Comparison of ENCODE assay signal across 12 cellular contexts in the genomic region with DNA sequence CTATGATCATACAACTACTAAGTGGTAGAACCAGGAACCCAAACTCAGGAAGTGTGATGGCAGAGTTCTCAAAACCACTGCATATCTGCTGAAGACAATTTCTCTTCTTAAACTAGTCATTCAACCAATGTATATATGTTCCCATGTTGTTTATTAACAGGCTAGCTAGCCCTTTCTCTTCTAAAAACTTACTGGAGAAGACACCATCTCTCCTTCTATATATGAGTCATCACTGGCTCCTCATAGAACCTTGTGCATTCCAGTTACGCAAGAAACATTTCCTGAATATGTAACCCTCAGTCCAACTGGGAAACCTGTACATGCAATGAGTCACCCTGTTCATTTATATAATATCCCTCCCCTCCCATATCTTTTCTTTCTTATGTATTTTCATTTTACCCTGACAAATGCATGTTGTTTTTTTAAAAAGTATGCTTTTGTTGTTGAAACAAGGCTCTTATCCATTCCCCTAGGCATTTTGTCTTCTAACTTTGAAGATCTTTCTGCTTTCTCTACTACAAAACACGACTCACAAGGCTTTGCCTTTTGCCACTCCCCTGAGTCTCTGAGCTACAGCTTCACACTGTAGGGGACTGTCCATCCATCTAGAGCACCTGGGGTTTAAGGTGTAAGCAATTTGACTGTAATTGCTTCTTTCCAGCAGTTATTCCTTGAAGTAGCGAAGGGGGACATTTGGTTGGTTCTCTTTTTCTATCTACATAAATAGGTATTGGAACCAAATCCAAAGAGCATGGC.
DNase-seq lines count a peak whose midpoint lies in the region; ATAC-seq and TF ChIP-seq lines count a peak whose summit lies in the region.
"Had no signal": no experiment of that assay in that cellular context is flagged by ENCODE, and none has a peak within 500 bp of the region (broad histone marks: within the 10 kb centered on the region; RNA-seq: fewer than 3 reads in every experiment).

No MANE protein-coding gene starts in this region.

- no peak for TF ChIP-seq CTCF in MCF 10A (IDR thresholded peaks at IDR 0.05; ENCODE audit: unreplicated experiment)
- no peak for TF ChIP-seq CTCF in breast epithelium (IDR thresholded peaks at IDR 0.05)
- TF ChIP-seq CTCF in epithelial cell of esophagus (IDR thresholded peaks at IDR 0.05; ENCODE audit: insufficient read depth, low read depth, low read length, missing control alignments) = no peak
- no peak for TF ChIP-seq CTCF in upper lobe of right lung (IDR thresholded peaks at IDR 0.05)

- peaks cover 8% of the 10 kb centered on the region for H3K4me1 Mint-ChIP-seq in MCF 10A (ENCODE audit: insufficient read depth, unreplicated experiment)

- H3K27me3 Mint-ChIP-seq in MCF 10A (ENCODE audit: insufficient read depth, unreplicated experiment) = peaks cover 61% of the 10 kb centered on the region

- no peaks in the 10 kb centered on the region for H3K36me3 Mint-ChIP-seq in MCF 10A (ENCODE audit: insufficient read depth, unreplicated experiment)

- no peaks in the 10 kb centered on the region for H3K9me3 Mint-ChIP-seq in MCF 10A (ENCODE audit: unreplicated experiment)

- H3K36me3 ChIP-seq in breast epithelium (no peaks in the 10 kb centered on the region), upper lobe of right lung (no peaks in the 10 kb centered on the region)
- H3K36me3 ChIP-seq: BLaER1, ovary, upper lobe of left lung had no signal

- no peaks in the 10 kb centered on the region for H3K4me1 ChIP-seq in breast epithelium
- no peaks in the 10 kb centered on the region for H3K4me1 ChIP-seq in upper lobe of right lung
- H3K4me1 ChIP-seq: BLaER1, upper lobe of left lung had no signal

- peak; percentile 81 for ATAC-seq in upper lobe of right lung

- H3K4me3 ChIP-seq in breast epithelium = no peak overlapping the region
- no peak overlapping the region for H3K4me3 ChIP-seq in epithelial cell of esophagus (ENCODE audit: low read length)
- H3K4me3 ChIP-seq in upper lobe of right lung = no peak overlapping the region
- H3K4me3 ChIP-seq: BLaER1, ovary, upper lobe of left lung had no signal

- H3K27ac Mint-ChIP-seq in MCF 10A (ENCODE audit: low read depth, unreplicated experiment) = no peak overlapping the region

- CTCF ChIA-PET in MCF 10A (lab: Yijun Ruan, JAX) = interaction anchor here (0.6 to 4.1 kb wide), 7 partner anchors 22 to 1929 kb away, joined by 3 to 17 read pairs (median 3); no protein-coding TSS in a partner anchor

- no peaks in the 10 kb centered on the region for H3K9me3 ChIP-seq in breast epithelium
- no peaks in the 10 kb centered on the region for H3K9me3 ChIP-seq in upper lobe of right lung
- H3K9me3 ChIP-seq: BLaER1, ovary, upper lobe of left lung had no signal

- intact Hi-C loops in MCF 10A (cut with micrococcal nuclease) = loop anchor here (5.0 kb wide), 1 partner anchor 396 kb away; no protein-coding TSS in a partner anchor
- intact Hi-C loops in breast epithelium (cut with DNase I; ENCODE audit: low total_unique reads) = no loop called here
- intact Hi-C loops in upper lobe of right lung (cut with DNase I) = no loop called here

- TF ChIP-seq POLR2A in breast epithelium (IDR thresholded peaks at IDR 0.05) = no peak

- no TSS peak for BruUV-seq in MCF 10A (replicated peaks; lab: Mats Ljungman, UMichigan)

- H3K27me3 ChIP-seq in breast epithelium (no peaks in the 10 kb centered on the region), upper lobe of right lung (no peaks in the 10 kb centered on the region)
- H3K27me3 ChIP-seq: BLaER1, ovary, upper lobe of left lung had no signal

- DNase-seq in MCF 10A (ENCODE audit: unreplicated experiment) (peak; percentile 94), breast epithelium (ENCODE audit: low spot score in 2 of 2) (no peak), Kasumi-1 (lab: John Stamatoyannopoulos, UW) (peak; percentile 83 to 85), epithelial cell of esophagus (ENCODE audit: low read depth) (peak; percentile 95), upper lobe of right lung (no peak), NCI-H2107 (lab: John Stamatoyannopoulos, UW) (no peak), GDM1 (lab: John Stamatoyannopoulos, UW) (no peak)
- no peak for DNase-seq in activated CD8-positive, alpha-beta memory T cell treated with anti-CD3 and anti-CD28 coated beads, Interleukin-2, amount 50 U/mL, for 48 hours
- DNase-seq: central memory CD4-positive, alpha-beta T cell; ovary; upper lobe of left lung had no signal

- POLR2A ChIA-PET in MCF 10A (lab: Yijun Ruan, JAX) = interaction anchor here (0.8 kb wide), 1 partner anchor 15 kb away, joined by 3 read pairs; no protein-coding TSS in a partner anchor

- H3K4me3 Mint-ChIP-seq in MCF 10A (ENCODE audit: unreplicated experiment) = no peak overlapping the region

- H3K27ac ChIP-seq in breast epithelium (no peak overlapping the region), upper lobe of right lung (no peak overlapping the region)
- H3K27ac ChIP-seq: BLaER1, ovary, upper lobe of left lung had no signal

Comparison
In these comparisons a context has a peak if more than half of its experiments do, and no peak if none do; other contexts are left out.
1. DNase-seq: peak in MCF 10A (single experiment), Kasumi-1 (2 of 2) and epithelial cell of esophagus (single experiment); none in breast epithelium (0 of 2), upper lobe of right lung (single experiment), NCI-H2107 (single experiment), GDM1 (single experiment) and activated CD8-positive, alpha-beta memory T cell treated with anti-CD3 and anti-CD28 coated beads, Interleukin-2, amount 50 U/mL, for 48 hours (single experiment).